ENCODE assay signal across 1 cellular context in the genomic region with DNA sequence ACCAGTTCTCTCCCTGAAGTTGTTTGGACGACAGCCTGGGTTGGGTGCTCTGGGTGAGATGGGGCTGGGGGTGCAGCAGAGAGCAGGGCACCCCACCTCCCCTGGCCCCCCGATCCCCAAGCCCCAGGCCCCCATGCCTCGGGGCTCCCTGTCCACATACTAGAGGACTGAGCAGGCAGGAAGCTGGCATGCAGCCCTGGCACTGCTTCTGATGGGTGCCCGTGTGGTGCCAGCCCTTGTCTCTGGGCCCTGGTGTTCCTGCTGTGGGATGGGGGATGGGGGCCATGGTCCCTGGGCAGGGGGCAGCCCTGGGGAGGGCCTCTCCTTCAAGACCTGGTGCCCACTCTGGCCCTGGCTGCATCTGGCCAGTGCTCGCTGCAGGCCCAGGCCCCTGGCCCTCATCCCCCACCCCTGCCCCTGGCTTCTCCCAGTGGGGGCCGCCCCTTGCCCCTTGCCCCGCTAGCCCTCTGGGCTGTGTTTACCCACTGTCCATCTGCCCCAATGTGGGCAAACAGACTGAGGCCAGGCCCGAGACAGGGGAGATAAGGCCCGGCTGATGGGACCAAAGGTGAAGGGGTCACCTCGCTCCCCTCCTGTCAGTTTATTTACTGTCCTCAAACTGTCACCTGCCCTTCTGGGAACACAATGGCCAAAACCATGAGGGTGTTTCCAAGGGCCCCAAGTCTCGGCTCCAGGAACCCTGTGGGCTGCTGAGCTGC.
TF ChIP-seq lines count a peak whose summit lies in the region.

No MANE protein-coding gene starts in this region.

TF ChIP-seq in HepG2, 621 proteins besides CTCF, POLR2A, EP300 and RAD21 (continued from another document and continues in another):
- no peak for TF ChIP-seq FIP1L1 (IDR thresholded peaks at IDR 0.05; ENCODE audit: borderline replicate concordance, insufficient read depth, low read depth, low read length)
- peak; percentile 61; the same call in 1 of the 2 replicates for TF ChIP-seq GATAD2A (CRISPR knock-in tag; IDR thresholded peaks at IDR 0.05)
- TF ChIP-seq ARNT (IDR thresholded peaks at IDR 0.05), result no peak
- TF ChIP-seq ZNF264 (CRISPR knock-in tag; IDR thresholded peaks at IDR 0.05), result peak; percentile 50; the same call in 1 of the 2 replicates
- TF ChIP-seq MXD1 (CRISPR knock-in tag; IDR thresholded peaks at IDR 0.05), result no peak
- no peak for TF ChIP-seq ZNF207 (IDR thresholded peaks at IDR 0.05; ENCODE audit: borderline replicate concordance)
- TF ChIP-seq CBX1 (IDR thresholded peaks at IDR 0.05; ENCODE audit: low read depth), result no peak
- TF ChIP-seq RBM39 (IDR thresholded peaks at IDR 0.05; ENCODE audit: low read depth, low read length, poor library complexity, severe bottlenecking), result no peak
- no peak for TF ChIP-seq ZNF850 (CRISPR knock-in tag; conservative IDR thresholded peaks at IDR 0.05)
- no peak for TF ChIP-seq ZKSCAN8 (CRISPR knock-in tag; IDR thresholded peaks at IDR 0.05; ENCODE audit: borderline replicate concordance)
- TF ChIP-seq ZNF34 (CRISPR knock-in tag; IDR thresholded peaks at IDR 0.05; ENCODE audit: borderline replicate concordance), result no peak
- no peak for TF ChIP-seq ISX (CRISPR knock-in tag; conservative IDR thresholded peaks at IDR 0.05)
- no peak for TF ChIP-seq ZNF282 (IDR thresholded peaks at IDR 0.05; ENCODE audit: partially characterized antibody)
- no peak for TF ChIP-seq ZSCAN20 (CRISPR knock-in tag; IDR thresholded peaks at IDR 0.05; ENCODE audit: borderline replicate concordance)
- no peak for TF ChIP-seq TEAD3 (CRISPR knock-in tag; optimal IDR thresholded peaks at IDR 0.05; ENCODE audit: borderline replicate concordance)
- TF ChIP-seq UBTF (CRISPR knock-in tag; IDR thresholded peaks at IDR 0.05), result no peak
- no peak for TF ChIP-seq ELF1 (CRISPR knock-in tag; IDR thresholded peaks at IDR 0.05)
- TF ChIP-seq ZBTB8A (CRISPR knock-in tag; IDR thresholded peaks at IDR 0.05; ENCODE audit: borderline replicate concordance, low read depth), result no peak
- TF ChIP-seq SRY (CRISPR knock-in tag; IDR thresholded peaks at IDR 0.05), result no peak
- no peak for TF ChIP-seq KLF13 (CRISPR knock-in tag; IDR thresholded peaks at IDR 0.05)
- TF ChIP-seq, protein P1, sequence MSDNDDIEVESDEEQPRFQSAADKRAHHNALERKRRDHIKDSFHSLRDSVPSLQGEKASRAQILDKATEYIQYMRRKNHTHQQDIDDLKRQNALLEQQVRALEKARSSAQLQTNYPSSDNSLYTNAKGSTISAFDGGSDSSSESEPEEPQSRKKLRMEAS (IDR thresholded peaks at IDR 0.05), result peak; percentile 77; the same call in 1 of the 2 replicates
- TF ChIP-seq HDAC6 (IDR thresholded peaks at IDR 0.05; ENCODE audit: low read depth, low read length), result no peak
- 0 out of 2 replicates have a peak, but pooled peaks have one; percentile 52 for TF ChIP-seq MED13 (CRISPR knock-in tag; IDR thresholded peaks at IDR 0.05)
- TF ChIP-seq, protein P2, sequence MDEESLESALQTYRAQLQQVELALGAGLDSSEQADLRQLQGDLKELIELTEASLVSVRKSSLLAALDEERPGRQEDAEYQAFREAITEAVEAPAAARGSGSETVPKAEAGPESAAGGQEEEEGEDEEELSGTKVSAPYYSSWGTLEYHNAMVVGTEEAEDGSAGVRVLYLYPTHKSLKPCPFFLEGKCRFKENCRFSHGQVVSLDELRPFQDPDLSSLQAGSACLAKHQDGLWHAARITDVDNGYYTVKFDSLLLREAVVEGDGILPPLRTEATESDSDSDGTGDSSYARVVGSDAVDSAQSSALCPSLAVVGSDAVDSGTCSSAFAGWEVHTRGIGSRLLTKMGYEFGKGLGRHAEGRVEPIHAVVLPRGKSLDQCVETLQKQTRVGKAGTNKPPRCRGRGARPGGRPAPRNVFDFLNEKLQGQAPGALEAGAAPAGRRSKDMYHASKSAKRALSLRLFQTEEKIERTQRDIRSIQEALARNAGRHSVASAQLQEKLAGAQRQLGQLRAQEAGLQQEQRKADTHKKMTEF (CRISPR knock-in tag; IDR thresholded peaks at IDR 0.05), result peak; percentile 57; the same call in 1 of the 2 replicates
- peak; percentile 38; the same call in 1 of the 2 replicates for TF ChIP-seq NR1H2 (CRISPR knock-in tag; IDR thresholded peaks at IDR 0.05; ENCODE audit: borderline replicate concordance, low read depth)
- TF ChIP-seq SMYD3 (CRISPR knock-in tag; IDR thresholded peaks at IDR 0.05), result no peak
- TF ChIP-seq TARDBP (CRISPR knock-in tag; IDR thresholded peaks at IDR 0.05), result peak; percentile 92
- TF ChIP-seq ZMAT5 (CRISPR knock-in tag; IDR thresholded peaks at IDR 0.05; ENCODE audit: borderline replicate concordance, low read depth), result no peak
- TF ChIP-seq, protein P3, sequence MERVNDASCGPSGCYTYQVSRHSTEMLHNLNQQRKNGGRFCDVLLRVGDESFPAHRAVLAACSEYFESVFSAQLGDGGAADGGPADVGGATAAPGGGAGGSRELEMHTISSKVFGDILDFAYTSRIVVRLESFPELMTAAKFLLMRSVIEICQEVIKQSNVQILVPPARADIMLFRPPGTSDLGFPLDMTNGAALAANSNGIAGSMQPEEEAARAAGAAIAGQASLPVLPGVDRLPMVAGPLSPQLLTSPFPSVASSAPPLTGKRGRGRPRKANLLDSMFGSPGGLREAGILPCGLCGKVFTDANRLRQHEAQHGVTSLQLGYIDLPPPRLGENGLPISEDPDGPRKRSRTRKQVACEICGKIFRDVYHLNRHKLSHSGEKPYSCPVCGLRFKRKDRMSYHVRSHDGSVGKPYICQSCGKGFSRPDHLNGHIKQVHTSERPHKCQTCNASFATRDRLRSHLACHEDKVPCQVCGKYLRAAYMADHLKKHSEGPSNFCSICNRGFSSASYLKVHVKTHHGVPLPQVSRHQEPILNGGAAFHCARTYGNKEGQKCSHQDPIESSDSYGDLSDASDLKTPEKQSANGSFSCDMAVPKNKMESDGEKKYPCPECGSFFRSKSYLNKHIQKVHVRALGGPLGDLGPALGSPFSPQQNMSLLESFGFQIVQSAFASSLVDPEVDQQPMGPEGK (CRISPR knock-in tag; IDR thresholded peaks at IDR 0.05), result peak; percentile 98
- TF ChIP-seq, protein P4, sequence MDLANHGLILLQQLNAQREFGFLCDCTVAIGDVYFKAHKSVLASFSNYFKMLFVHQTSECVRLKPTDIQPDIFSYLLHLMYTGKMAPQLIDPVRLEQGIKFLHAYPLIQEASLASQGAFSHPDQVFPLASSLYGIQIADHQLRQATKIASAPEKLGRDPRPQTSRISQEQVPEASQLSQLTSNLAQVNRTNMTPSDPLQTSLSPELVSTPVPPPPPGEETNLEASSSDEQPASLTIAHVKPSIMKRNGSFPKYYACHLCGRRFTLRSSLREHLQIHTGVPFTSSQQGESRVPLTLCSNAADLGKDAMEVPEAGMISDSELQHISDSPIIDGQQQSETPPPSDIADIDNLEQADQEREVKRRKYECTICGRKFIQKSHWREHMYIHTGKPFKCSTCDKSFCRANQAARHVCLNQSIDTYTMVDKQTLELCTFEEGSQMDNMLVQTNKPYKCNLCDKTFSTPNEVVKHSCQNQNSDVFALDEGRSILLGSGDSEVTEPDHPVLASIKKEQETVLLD (CRISPR knock-in tag; IDR thresholded peaks at IDR 0.05; ENCODE audit: low read depth), result no peak
- TF ChIP-seq HDAC2 (CRISPR knock-in tag; IDR thresholded peaks at IDR 0.05), result peak; percentile 93
- TF ChIP-seq ZNF547 (CRISPR knock-in tag; IDR thresholded peaks at IDR 0.05), result no peak
- TF ChIP-seq ZSCAN25 (CRISPR knock-in tag; IDR thresholded peaks at IDR 0.05), result peak; percentile 100
- TF ChIP-seq ZBTB3 (CRISPR knock-in tag; IDR thresholded peaks at IDR 0.05; ENCODE audit: borderline replicate concordance, low read depth), result no peak
- TF ChIP-seq NCOR1 (IDR thresholded peaks at IDR 0.05; ENCODE audit: borderline replicate concordance, low read length), result peak; percentile 43; the same call in 1 of the 2 replicates
- no peak for TF ChIP-seq ZFP41 (CRISPR knock-in tag; IDR thresholded peaks at IDR 0.05; ENCODE audit: borderline replicate concordance)
- TF ChIP-seq, protein P5, sequence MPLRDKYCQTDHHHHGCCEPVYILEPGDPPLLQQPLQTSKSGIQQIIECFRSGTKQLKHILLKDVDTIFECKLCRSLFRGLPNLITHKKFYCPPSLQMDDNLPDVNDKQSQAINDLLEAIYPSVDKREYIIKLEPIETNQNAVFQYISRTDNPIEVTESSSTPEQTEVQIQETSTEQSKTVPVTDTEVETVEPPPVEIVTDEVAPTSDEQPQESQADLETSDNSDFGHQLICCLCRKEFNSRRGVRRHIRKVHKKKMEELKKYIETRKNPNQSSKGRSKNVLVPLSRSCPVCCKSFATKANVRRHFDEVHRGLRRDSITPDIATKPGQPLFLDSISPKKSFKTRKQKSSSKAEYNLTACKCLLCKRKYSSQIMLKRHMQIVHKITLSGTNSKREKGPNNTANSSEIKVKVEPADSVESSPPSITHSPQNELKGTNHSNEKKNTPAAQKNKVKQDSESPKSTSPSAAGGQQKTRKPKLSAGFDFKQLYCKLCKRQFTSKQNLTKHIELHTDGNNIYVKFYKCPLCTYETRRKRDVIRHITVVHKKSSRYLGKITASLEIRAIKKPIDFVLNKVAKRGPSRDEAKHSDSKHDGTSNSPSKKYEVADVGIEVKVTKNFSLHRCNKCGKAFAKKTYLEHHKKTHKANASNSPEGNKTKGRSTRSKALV (CRISPR knock-in tag; IDR thresholded peaks at IDR 0.05), result no peak
- peak; percentile 65; the same call in 1 of the 2 replicates for TF ChIP-seq CREM (IDR thresholded peaks at IDR 0.05)
- no peak for TF ChIP-seq CREM (CRISPR knock-in tag; IDR thresholded peaks at IDR 0.05)
- no peak for TF ChIP-seq ZNF766 (CRISPR knock-in tag; IDR thresholded peaks at IDR 0.05; ENCODE audit: borderline replicate concordance)
- no peak for TF ChIP-seq POLR2G (IDR thresholded peaks at IDR 0.05; ENCODE audit: low read depth, low read length)
- TF ChIP-seq ZNF276 (CRISPR knock-in tag; IDR thresholded peaks at IDR 0.05; ENCODE audit: low read depth), result 0 out of 2 replicates have a peak, but pooled peaks have one; percentile 58
- TF ChIP-seq CREB1 (IDR thresholded peaks at IDR 0.05), result no peak
- no peak for TF ChIP-seq CREB1 (CRISPR knock-in tag; IDR thresholded peaks at IDR 0.05)
- TF ChIP-seq ZBTB7B (CRISPR knock-in tag; IDR thresholded peaks at IDR 0.05), result peak; percentile 95
- no peak for TF ChIP-seq ZNF75D (CRISPR knock-in tag; IDR thresholded peaks at IDR 0.05; ENCODE audit: borderline replicate concordance)
- TF ChIP-seq TBP (CRISPR knock-in tag; IDR thresholded peaks at IDR 0.05), result no peak
- TF ChIP-seq ZNF281 (CRISPR knock-in tag; IDR thresholded peaks at IDR 0.05; ENCODE audit: borderline replicate concordance), result peak; percentile 75; the same call in 1 of the 2 replicates
- no peak for TF ChIP-seq NFKBIZ (CRISPR knock-in tag; IDR thresholded peaks at IDR 0.05)
- peak; percentile 43; the same call in 1 of the 2 replicates for TF ChIP-seq ZNF263 (CRISPR knock-in tag; IDR thresholded peaks at IDR 0.05)
- TF ChIP-seq ZNF558 (CRISPR knock-in tag; IDR thresholded peaks at IDR 0.05; ENCODE audit: borderline replicate concordance), result no peak
